In genomic region chr4:47017081-47017480, GRCh38 we compare ENCODE assay signal across 24 cellular contexts. TPM values are rescaled to one million over a fixed set of nuclear protein-coding genes. Genes with fewer than 3 reads are reported as not detected.
"Had no signal": no experiment of that assay in that cellular context is flagged by ENCODE, and none has a peak within 500 bp of the region (broad histone marks: within the 10 kb centered on the region; RNA-seq: fewer than 3 reads in every experiment).

No MANE protein-coding gene starts in this region.

- DNase-seq: activated CD4-positive, alpha-beta memory T cell treated with anti-CD3 and anti-CD28 coated beads, Interleukin-2, amount 10 ng/mL, durations not matched to agents 7 days and 5 days; activated CD4-positive, alpha-beta T cell treated with anti-CD3 and anti-CD28 coated beads, Interleukin-2, amount 50 U/mL, for 1 hour; activated CD4-positive, CD25-positive, alpha-beta regulatory T cell; activated gamma-delta T cell; activated naive CD4-positive, alpha-beta T cell treated with anti-CD3 and anti-CD28 coated beads for 36 hours; activated T-cell treated with anti-CD3 and anti-CD28 coated beads for 4 hours; activated T-cell treated with anti-CD3 and anti-CD28 coated beads, Interleukin-2, amount 50 U/mL, for 48 hours; cerebellar nuclear complex; NCI-H1105 treated with DMSO at 0.1 percent for 48 hours; NCI-H1436 treated with DMSO at 0.1 percent for 48 hours; NCI-H187 treated with DMSO at 0.1 percent for 48 hours; NCI-H2081 treated with DMSO at 0.1 percent for 48 hours; NCI-H446; NCI-H524; PC-9; SIG-M5; T-cell; T-helper 2 cell; T1000 had no signal

- ATAC-seq: T-cell had no signal

- H3K4me2 ChIP-seq: PC-9 had no signal

- H2AFZ ChIP-seq: PC-9 had no signal

- H3K4me3 ChIP-seq: PC-9 had no signal

- H3K27ac ChIP-seq: PC-9, VCaP had no signal

RNA-seq across cellular contexts. Expression of gene GABRB1, which starts 14.3 kb away (rescaled TPM):
- total RNA-seq: activated CD4-positive, alpha-beta memory T cell treated with anti-CD3 and anti-CD28 coated beads, Interleukin-2, amount 10 ng/mL, durations not matched to agents 7 days and 5 days; activated CD8-positive, alpha-beta memory T cell treated with anti-CD3 and anti-CD28 coated beads for 36 hours; activated naive CD4-positive, alpha-beta T cell treated with anti-CD3 and anti-CD28 coated beads for 36 hours; activated T-helper 17 cell treated with anti-CD3 and anti-CD28 coated beads, Interleukin-2, amount 50 U/mL, for 72 hours; PC-9; RPMI7951; T-cell had no signal

RNA-seq across cellular contexts. Expression of gene GABRA4, which starts 23.7 kb away (rescaled TPM):
- total RNA-seq: activated CD4-positive, alpha-beta memory T cell treated with anti-CD3 and anti-CD28 coated beads, Interleukin-2, amount 10 ng/mL, durations not matched to agents 7 days and 5 days; activated CD8-positive, alpha-beta memory T cell treated with anti-CD3 and anti-CD28 coated beads for 36 hours; activated naive CD4-positive, alpha-beta T cell treated with anti-CD3 and anti-CD28 coated beads for 36 hours; activated T-helper 17 cell treated with anti-CD3 and anti-CD28 coated beads, Interleukin-2, amount 50 U/mL, for 72 hours; PC-9; RPMI7951; T-cell had no signal
- polyA plus RNA-seq: adipose tissue had no signal
